11 cellular contexts compared by ENCODE assay signal in the genomic region with DNA sequence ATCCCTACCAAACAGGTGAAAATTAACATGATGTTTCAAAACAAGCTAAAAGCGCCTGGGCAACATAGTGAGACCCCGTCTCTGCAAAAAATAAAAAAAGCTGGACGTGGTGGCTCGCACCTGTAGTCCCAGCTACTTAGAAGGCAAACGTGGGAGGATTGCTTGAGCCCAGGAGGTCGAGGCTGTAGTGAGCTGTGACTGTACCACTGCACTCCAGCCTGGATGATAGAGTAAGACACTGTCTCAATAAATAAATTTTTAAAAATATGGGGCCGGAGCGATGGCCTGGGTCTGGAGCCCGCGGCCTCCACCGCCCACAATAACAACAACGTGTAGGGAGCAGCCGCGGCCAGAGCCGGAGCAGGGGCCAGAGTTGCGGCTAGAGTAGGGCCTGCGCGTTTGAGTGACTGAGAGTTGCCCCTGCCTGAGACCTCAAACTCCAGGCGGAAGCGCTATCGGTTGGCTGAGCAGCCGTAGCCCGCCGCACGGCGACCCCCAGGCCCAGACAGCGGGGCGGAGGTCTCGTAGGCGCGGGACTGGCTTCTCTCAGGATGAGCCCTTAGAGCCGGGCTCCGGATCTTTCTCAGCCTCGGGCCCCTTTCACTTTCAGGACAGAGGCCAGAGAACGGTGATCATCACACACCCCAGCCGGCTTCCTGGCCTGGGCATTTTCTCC. TPM values are rescaled to one million over a fixed set of nuclear protein-coding genes. Genes with fewer than 3 reads are reported as not detected.
A peak's percentile ranks its signal among the peaks of the same experiment; 100 is the strongest.
DNase-seq lines count a peak whose midpoint lies in the region; ATAC-seq, FAIRE-seq and TF ChIP-seq lines count a peak whose summit lies in the region.
"Had no signal": no experiment of that assay in that cellular context is flagged by ENCODE, and none has a peak within 500 bp of the region (broad histone marks: within the 10 kb centered on the region; RNA-seq: fewer than 3 reads in every experiment).

No MANE protein-coding gene starts in this region.

- ATAC-seq in aorta (ENCODE audit: low FRiP score) (peak; percentile 52), HG03159 (IDR thresholded peaks at IDR 0.05; ENCODE audit: unreplicated experiment) (no peak)

- H3K4me1 ChIP-seq in astrocyte (ENCODE audit: insufficient read depth, low read length) = peaks cover 2% of the 10 kb centered on the region
- H3K4me1 ChIP-seq in liver (ENCODE audit: control insufficient read depth in 4 of 4, insufficient read depth in 4 of 4, low read length in 3 of 4) = peaks cover 0 to 8% (median under 1%) of the 10 kb centered on the region in 4 donors
- H3K4me1 ChIP-seq in aorta (ENCODE audit: control insufficient read depth in 1 of 2, insufficient read depth in 2 of 2, low read length in 2 of 2) = no peaks in the 10 kb centered on the region
- no peaks in the 10 kb centered on the region for H3K4me1 ChIP-seq in Karpas-422 (ENCODE audit: low read length)

- H3K79me2 ChIP-seq in astrocyte (ENCODE audit: insufficient read depth, low read length) (no peaks in the 10 kb centered on the region), Karpas-422 (ENCODE audit: low read length) (no peaks in the 10 kb centered on the region)

- no peak for FAIRE-seq in astrocyte (lab: Jason Lieb, UNC)
- FAIRE-seq: endometrium, G401.6 had no signal

- peaks cover 2% of the 10 kb centered on the region for H3K36me3 Mint-ChIP-seq in astrocyte (ENCODE audit: low read depth, unreplicated experiment)

- 16% methylated on average over 36 of the region's 36 CpGs for WGBS in liver
- 17 to 18% methylated on average over 29 to 36 of the region's 36 CpGs for WGBS in aorta, 2 donors

- H3K9me3 ChIP-seq in astrocyte (ENCODE audit: insufficient read depth, low read depth, low read length) (no peaks in the 10 kb centered on the region), liver (ENCODE audit: control insufficient read depth in 4 of 4, low read length in 3 of 4) (no peaks in the 10 kb centered on the region), aorta (ENCODE audit: control insufficient read depth, low read length) (no peaks in the 10 kb centered on the region), Karpas-422 (ENCODE audit: low read length) (no peaks in the 10 kb centered on the region)

- H3K9me2 ChIP-seq in Karpas-422 (replicated peaks; ENCODE audit: insufficient read depth, low read length) = no peaks in the 10 kb centered on the region

- intact Hi-C loops in aorta (cut with DNase I) = no loop called here

- peak overlapping the region; percentile 52 for H3K9ac ChIP-seq in astrocyte (ENCODE audit: low read length)
- H3K9ac ChIP-seq in liver (ENCODE audit: low read depth in 1 of 2, low read length in 2 of 2) = peak overlapping the region in 1 of 2 donors; percentile 38
- no peak overlapping the region for H3K9ac ChIP-seq in Karpas-422 (ENCODE audit: low read length)

- no peaks in the 10 kb centered on the region for H3K27me3 Mint-ChIP-seq in astrocyte (ENCODE audit: low read depth, unreplicated experiment)

- H3K27ac ChIP-seq in astrocyte (ENCODE audit: low read depth, low read length) (no peak overlapping the region), liver (ENCODE audit: low read depth in 1 of 2, low read length in 2 of 2) (peak overlapping the region; percentile 2 to 28), aorta (ENCODE audit: low read depth in 1 of 2, low read length in 2 of 2) (no peak overlapping the region), Karpas-422 (ENCODE audit: low read length) (no peak overlapping the region)

- H3K4me3 ChIP-seq in astrocyte (ENCODE audit: insufficient read depth, low read depth, low read length) = no peak overlapping the region
- peak overlapping the region in 2 of 3 donors; percentile 33 to 52 for H3K4me3 ChIP-seq in liver (ENCODE audit: low read depth in 1 of 3, low read length in 3 of 3)
- H3K4me3 ChIP-seq in aorta (ENCODE audit: low read length in 2 of 2) = peak overlapping the region in 1 of 2 donors; percentile 5
- no peak overlapping the region for H3K4me3 ChIP-seq in Karpas-422 (ENCODE audit: low read length)

- H4K20me1 ChIP-seq in astrocyte (ENCODE audit: insufficient read depth, low read length) (no peaks in the 10 kb centered on the region), Karpas-422 (ENCODE audit: insufficient read depth, low read depth, low read length) (no peaks in the 10 kb centered on the region)

- TF ChIP-seq CTCF in astrocyte (IDR thresholded peaks at IDR 0.05; ENCODE audit: insufficient read depth, low read depth, low read length) (no peak), liver (IDR thresholded peaks at IDR 0.05; ENCODE audit: low read depth, low read length, missing input control) (no peak)

- peaks cover 3% of the 10 kb centered on the region for H3K9me3 Mint-ChIP-seq in astrocyte (ENCODE audit: unreplicated experiment)

- H3K4me2 ChIP-seq in astrocyte (ENCODE audit: low read length) = peak overlapping the region; percentile 78
- H3K4me2 ChIP-seq in Karpas-422 (ENCODE audit: low read depth, low read length, poor library complexity, severe bottlenecking) = no peak overlapping the region

- peak overlapping the region; percentile 63 for H2AFZ ChIP-seq in astrocyte (ENCODE audit: low read depth, low read length)
- no peak overlapping the region for H2AFZ ChIP-seq in Karpas-422 (ENCODE audit: low read length)

- no peak overlapping the region for H3K27ac Mint-ChIP-seq in astrocyte (ENCODE audit: unreplicated experiment)

- peak; percentile 3 for DNase-seq in stimulated activated CD4-positive, alpha-beta T cell treated with anti-CD3 and anti-CD28 coated beads, Interleukin-4, amount 100 ng/mL, for 1 hour
- no peak for DNase-seq in stimulated activated CD4-positive, alpha-beta T cell treated with anti-CD3 and anti-CD28 coated beads, Interleukin-4, amount 100 ng/mL, for 4 hours
- DNase-seq in astrocyte (ENCODE audit: low read depth) (no peak), aorta (no peak), Karpas-422 (no peak)
- DNase-seq in stimulated activated naive CD4-positive, alpha-beta T cell treated with Interleukin-2 at 50 U/mL for 16 hours (lab: John Stamatoyannopoulos, UW) = no peak
- DNase-seq: NCI-H2227 treated with DMSO at 0.1 percent for 48 hours had no signal

- TF ChIP-seq RAD21 in liver (IDR thresholded peaks at IDR 0.05) = no peak

- no peak overlapping the region for H3K4me3 Mint-ChIP-seq in astrocyte (ENCODE audit: unreplicated experiment)

- H3K27me3 ChIP-seq in astrocyte (ENCODE audit: insufficient read depth, low read length) = no peaks in the 10 kb centered on the region
- no peaks in the 10 kb centered on the region for H3K27me3 ChIP-seq in liver (ENCODE audit: control insufficient read depth in 4 of 4, insufficient read depth in 4 of 4, low read length in 3 of 4)
- no peaks in the 10 kb centered on the region for H3K27me3 ChIP-seq in aorta (ENCODE audit: control insufficient read depth in 1 of 2, insufficient read depth in 2 of 2, low read length in 1 of 2)
- no peaks in the 10 kb centered on the region for H3K27me3 ChIP-seq in Karpas-422 (ENCODE audit: low read length)

- no peaks in the 10 kb centered on the region for H3K36me3 ChIP-seq in astrocyte (ENCODE audit: insufficient read depth, low read length)
- H3K36me3 ChIP-seq in liver (ENCODE audit: control insufficient read depth in 4 of 4, insufficient read depth in 3 of 4, low read depth in 1 of 4, low read length in 3 of 4) = no peaks in the 10 kb centered on the region
- H3K36me3 ChIP-seq in aorta (ENCODE audit: control insufficient read depth in 1 of 2, insufficient read depth in 2 of 2, low read length in 1 of 2) = no peaks in the 10 kb centered on the region
- H3K36me3 ChIP-seq in Karpas-422 (ENCODE audit: insufficient read depth, low read length) = peaks cover 5% of the 10 kb centered on the region; the same call in 1 of the 2 replicates

- H3K4me1 Mint-ChIP-seq in astrocyte (ENCODE audit: low read depth, unreplicated experiment) = no peaks in the 10 kb centered on the region

TF ChIP-seq in liver, 16 proteins besides CTCF, POLR2A, EP300 and RAD21:
- TF ChIP-seq TAF1 (conservative IDR thresholded peaks at IDR 0.05) = no peak
- TF ChIP-seq, protein P1, sequence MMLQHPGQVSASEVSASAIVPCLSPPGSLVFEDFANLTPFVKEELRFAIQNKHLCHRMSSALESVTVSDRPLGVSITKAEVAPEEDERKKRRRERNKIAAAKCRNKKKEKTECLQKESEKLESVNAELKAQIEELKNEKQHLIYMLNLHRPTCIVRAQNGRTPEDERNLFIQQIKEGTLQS (IDR thresholded peaks at IDR 0.05) = no peak
- TF ChIP-seq, protein P2, sequence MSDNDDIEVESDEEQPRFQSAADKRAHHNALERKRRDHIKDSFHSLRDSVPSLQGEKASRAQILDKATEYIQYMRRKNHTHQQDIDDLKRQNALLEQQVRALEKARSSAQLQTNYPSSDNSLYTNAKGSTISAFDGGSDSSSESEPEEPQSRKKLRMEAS (IDR thresholded peaks at IDR 0.05) = no peak
- no peak for TF ChIP-seq HNF4G (IDR thresholded peaks at IDR 0.05)
- TF ChIP-seq FOXA2 (IDR thresholded peaks at IDR 0.05) = no peak

RNA-seq across cellular contexts. Expression of a gene that starts 41.4 kb away (rescaled TPM):
- total RNA-seq in astrocyte (15.1 and 17.1 TPM in 2 replicates), liver (10 to 100 TPM in 1 of 2 donors, 1 to 10 TPM in 1; 7.8 to 10.8 TPM), aorta (10 to 100 TPM; 14.9 to 16.4 TPM)
- polyA plus RNA-seq in liver (1 to 10 TPM; 2.0 to 3.6 TPM), aorta (1 to 10 TPM; 4.5 to 5.8 TPM)
- total RNA-seq in Karpas-422 (2014; rRNA removed; shearing (Covaris generic); ENCODE audit: low replicate concordance) = 10.1 and 40.8 TPM in 2 replicates

Comparison
In these comparisons a context has a peak if more than half of its experiments do, and no peak if none do; other contexts are left out.
1. H3K27ac ChIP-seq: peak in liver (2 of 2); none in astrocyte (single experiment), aorta (0 of 2) and Karpas-422 (single experiment).
2. H3K4me3 ChIP-seq: peak in liver (2 of 3); none in astrocyte (single experiment) and Karpas-422 (single experiment).